ENCODE assay signal across 9 cellular contexts in the genomic region with DNA sequence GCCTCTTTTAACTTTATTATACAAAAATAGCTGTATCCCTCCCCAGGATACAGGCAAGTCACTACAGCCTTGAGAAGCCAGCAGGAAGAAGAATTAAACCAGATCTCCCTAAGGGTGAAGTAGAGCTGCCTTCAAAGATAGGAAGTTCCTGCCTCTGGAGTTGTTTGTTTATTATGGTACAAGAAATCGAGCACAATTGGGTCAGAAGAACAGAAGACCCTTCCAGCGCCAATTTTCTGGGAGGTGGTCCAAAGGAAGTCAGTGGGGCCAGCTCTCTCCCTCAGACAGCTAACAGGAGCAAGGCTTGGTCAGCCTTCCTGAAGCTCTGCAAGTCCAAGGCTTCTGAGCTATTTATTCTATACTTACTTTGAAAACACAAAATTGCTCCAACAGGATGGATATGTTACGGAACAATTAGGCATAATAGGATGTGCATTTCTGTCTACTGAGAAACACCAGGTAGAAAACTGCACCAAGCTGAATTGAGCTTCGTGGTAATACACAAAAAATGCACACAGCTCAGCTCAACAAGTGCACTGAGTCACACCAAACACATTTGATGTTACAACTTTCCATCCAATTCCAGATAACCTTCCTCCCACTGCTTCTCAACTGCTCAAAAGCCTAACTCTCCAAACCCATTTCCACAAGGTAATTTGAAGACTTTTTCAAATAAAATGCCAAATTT. TPM values are rescaled to one million over a fixed set of nuclear protein-coding genes. Genes with fewer than 3 reads are reported as not detected.
DNase-seq lines count a peak whose midpoint lies in the region; ATAC-seq, FAIRE-seq and TF ChIP-seq lines count a peak whose summit lies in the region.
"Had no signal": no experiment of that assay in that cellular context is flagged by ENCODE, and none has a peak within 500 bp of the region (broad histone marks: within the 10 kb centered on the region; RNA-seq: fewer than 3 reads in every experiment).

No MANE protein-coding gene starts in this region.

- H3K9me3 Mint-ChIP-seq in activated naive CD4-positive, alpha-beta T cell treated with anti-CD3 and anti-CD28 coated beads, Interleukin-2, amount 10 ng/mL, durations not matched to agents 7 days and 5 days: peaks cover 19% of the 10 kb centered on the region
- peaks cover 22% of the 10 kb centered on the region for H3K9me3 Mint-ChIP-seq in activated CD8-positive, alpha-beta memory T cell treated with anti-CD3 and anti-CD28 coated beads, Interleukin-2, amount 10 ng/mL, durations not matched to agents 7 days and 5 days (ENCODE audit: low read depth)

- H3K79me2 ChIP-seq in keratinocyte (ENCODE audit: control insufficient read depth, insufficient read depth, low read length): peaks cover 64% of the 10 kb centered on the region

- peaks cover 63% of the 10 kb centered on the region for H3K4me1 Mint-ChIP-seq in activated naive CD4-positive, alpha-beta T cell treated with anti-CD3 and anti-CD28 coated beads, Interleukin-2, amount 10 ng/mL, durations not matched to agents 7 days and 5 days
- H3K4me1 Mint-ChIP-seq in activated CD8-positive, alpha-beta memory T cell treated with anti-CD3 and anti-CD28 coated beads, Interleukin-2, amount 10 ng/mL, durations not matched to agents 7 days and 5 days: peaks cover 25% of the 10 kb centered on the region

- H3K4me3 ChIP-seq in keratinocyte (ENCODE audit: control insufficient read depth in 2 of 3, extremely low read depth in 1 of 3, insufficient read depth in 2 of 3, low read depth in 1 of 3, low read length in 3 of 3): no peak overlapping the region

- no peak for TF ChIP-seq CTCF in keratinocyte (optimal IDR thresholded peaks at IDR 0.05 in 1 of 3, IDR thresholded peaks at IDR 0.05 in 1 of 3, conservative IDR thresholded peaks at IDR 0.05 in 1 of 3; ENCODE audit: extremely low read depth in 1 of 3, insufficient read depth in 2 of 3, low read length in 3 of 3)

- no peak overlapping the region for H2AFZ ChIP-seq in keratinocyte (ENCODE audit: control insufficient read depth, low read length)

- H3K9me1 ChIP-seq in keratinocyte (ENCODE audit: control insufficient read depth, extremely low read depth, insufficient read depth, low read length): no peaks in the 10 kb centered on the region

- peak overlapping the region; percentile 46 for H3K27ac ChIP-seq in angular gyrus (ENCODE audit: low read depth, low read length)
- no peak overlapping the region for H3K27ac ChIP-seq in keratinocyte (ENCODE audit: control insufficient read depth, insufficient read depth, low read length)
- H3K27ac ChIP-seq in substantia nigra (ENCODE audit: low read depth, low read length, poor library complexity, severe bottlenecking): peak overlapping the region; percentile 57

- dilution Hi-C loops in keratinocyte (cut with MboI; ENCODE audit: extremely low pct_ligation_motif_present, low sequenced_read_pairs): no loop called here

- H3K4me3 Mint-ChIP-seq in activated naive CD4-positive, alpha-beta T cell treated with anti-CD3 and anti-CD28 coated beads, Interleukin-2, amount 10 ng/mL, durations not matched to agents 7 days and 5 days: no peak overlapping the region
- no peak overlapping the region for H3K4me3 Mint-ChIP-seq in activated CD8-positive, alpha-beta memory T cell treated with anti-CD3 and anti-CD28 coated beads, Interleukin-2, amount 10 ng/mL, durations not matched to agents 7 days and 5 days

- ATAC-seq in activated CD8-positive, alpha-beta memory T cell treated with anti-CD3 and anti-CD28 coated beads, Interleukin-2, amount 10 ng/mL, durations not matched to agents 7 days and 5 days: no peak

- no peak overlapping the region for H3K9ac ChIP-seq in keratinocyte (ENCODE audit: control insufficient read depth, extremely low read depth, insufficient read depth, low read length)

- H3K27me3 ChIP-seq in keratinocyte (ENCODE audit: control insufficient read depth, extremely low read depth, insufficient read depth, low read length): no peaks in the 10 kb centered on the region

- CTCF ChIA-PET in activated naive CD4-positive, alpha-beta T cell treated with anti-CD3 and anti-CD28 coated beads, Interleukin-2, amount 10 ng/mL, durations not matched to agents 7 days and 5 days (lab: Charles Lee): interaction anchor here (1.0 to 1.1 kb wide), 2 partner anchors 36 to 59 kb away, joined by 3 to 4 read pairs; no protein-coding TSS in a partner anchor
- CTCF ChIA-PET in activated CD8-positive, alpha-beta memory T cell treated with anti-CD3 and anti-CD28 coated beads, Interleukin-2, amount 10 ng/mL, durations not matched to agents 7 days and 5 days (lab: Charles Lee): interaction anchor here (0.6 to 1.7 kb wide), 2 partner anchors 15 to 117 kb away, joined by 3 read pairs; no protein-coding TSS in a partner anchor

- H3K27ac Mint-ChIP-seq in activated naive CD4-positive, alpha-beta T cell treated with anti-CD3 and anti-CD28 coated beads, Interleukin-2, amount 10 ng/mL, durations not matched to agents 7 days and 5 days: peak overlapping the region; percentile 42
- no peak overlapping the region for H3K27ac Mint-ChIP-seq in activated CD8-positive, alpha-beta memory T cell treated with anti-CD3 and anti-CD28 coated beads, Interleukin-2, amount 10 ng/mL, durations not matched to agents 7 days and 5 days

- no peak for DNase-seq in activated naive CD4-positive, alpha-beta T cell treated with anti-CD3 and anti-CD28 coated beads, Interleukin-2, amount 10 ng/mL, durations not matched to agents 7 days and 5 days
- DNase-seq in activated naive CD4-positive, alpha-beta T cell treated with Interleukin-2 at 50 U/mL for 16 hours: no peak
- DNase-seq in keratinocyte (ENCODE audit: low read depth, low spot score): no peak
- peak in 9 of 49 donors; percentile 7 to 29 (median 18) for DNase-seq in substantia nigra (lab: John Stamatoyannopoulos, UW)
- DNase-seq in activated CD8-positive, alpha-beta memory T cell treated with anti-CD3 and anti-CD28 coated beads, Interleukin-2, amount 10 ng/mL, durations not matched to agents 7 days and 5 days: no peak
- no peak for DNase-seq in effector CD4-positive, alpha-beta T cell
- DNase-seq in NCI-H1694 (lab: John Stamatoyannopoulos, UW): no peak
- DNase-seq: MM.1S had no signal

- no peaks in the 10 kb centered on the region for H3K27me3 Mint-ChIP-seq in activated naive CD4-positive, alpha-beta T cell treated with anti-CD3 and anti-CD28 coated beads, Interleukin-2, amount 10 ng/mL, durations not matched to agents 7 days and 5 days
- H3K27me3 Mint-ChIP-seq in activated CD8-positive, alpha-beta memory T cell treated with anti-CD3 and anti-CD28 coated beads, Interleukin-2, amount 10 ng/mL, durations not matched to agents 7 days and 5 days: no peaks in the 10 kb centered on the region

- H3K36me3 ChIP-seq in keratinocyte (ENCODE audit: control insufficient read depth in 2 of 2, extremely low read depth in 1 of 2, insufficient read depth in 2 of 2, low read length in 2 of 2): peaks cover 0 to 10% of the 10 kb centered on the region in 2 experiments

- peak; percentile 78 for FAIRE-seq in keratinocyte (lab: Jason Lieb, UNC)

- H3K36me3 Mint-ChIP-seq in activated naive CD4-positive, alpha-beta T cell treated with anti-CD3 and anti-CD28 coated beads, Interleukin-2, amount 10 ng/mL, durations not matched to agents 7 days and 5 days: peaks cover 81% of the 10 kb centered on the region
- peaks cover 66% of the 10 kb centered on the region for H3K36me3 Mint-ChIP-seq in activated CD8-positive, alpha-beta memory T cell treated with anti-CD3 and anti-CD28 coated beads, Interleukin-2, amount 10 ng/mL, durations not matched to agents 7 days and 5 days

- H3K4me1 ChIP-seq in keratinocyte (ENCODE audit: control insufficient read depth, extremely low read depth, insufficient read depth, low read length): no peaks in the 10 kb centered on the region

- no peaks in the 10 kb centered on the region for H4K20me1 ChIP-seq in keratinocyte (ENCODE audit: control insufficient read depth, extremely low read depth, insufficient read depth, low read length)

- no peak overlapping the region for H3K4me2 ChIP-seq in keratinocyte (ENCODE audit: control insufficient read depth, extremely low read depth, insufficient read depth, low read depth, low read length)

- no peaks in the 10 kb centered on the region for H3K9me3 ChIP-seq in keratinocyte (ENCODE audit: control insufficient read depth, low read depth, low read length)

RNA-seq across cellular contexts. Expression of a gene that starts 16.0 kb away (rescaled TPM):
- 20.0 to 22.8 TPM (median 22.2 TPM) in 3 replicates for polyA plus RNA-seq in keratinocyte
- polyA plus RNA-seq in keratinocyte (2011; ENCODE audit: low read depth): 14.2 TPM
- 8.4 and 11.9 TPM in 2 replicates for polyA plus RNA-seq in keratinocyte (2011; cell fraction: cytosol; rRNA removed)
- 31.3 and 36.7 TPM in 2 replicates for polyA plus RNA-seq in keratinocyte (2011; cell fraction: nucleus; rRNA removed)
- 16.0 and 23.2 TPM in 2 replicates for polyA plus RNA-seq in keratinocyte (2012; ENCODE audit: low replicate concordance)
- polyA minus RNA-seq in keratinocyte: 42.2 to 70.6 TPM (median 59.9 TPM) in 3 replicates
- 33.2 TPM for polyA minus RNA-seq in keratinocyte (2011; cell fraction: cytosol; rRNA and poly(A)+ RNA removed)
- 62.6 and 99.0 TPM in 2 replicates for polyA minus RNA-seq in keratinocyte (2011; cell fraction: nucleus; rRNA and poly(A)+ RNA removed)
- total RNA-seq in activated CD8-positive, alpha-beta memory T cell treated with anti-CD3 and anti-CD28 coated beads, Interleukin-2, amount 10 ng/mL, durations not matched to agents 7 days and 5 days: 10 to 100 TPM; 26.8 to 38.0 TPM
